21 cellular contexts compared by ENCODE assay signal in genomic region chr14:102723650-102724049, GRCh38.
"Had no signal": no experiment of that assay in that cellular context is flagged by ENCODE, and none has a peak within 500 bp of the region (broad histone marks: within the 10 kb centered on the region; RNA-seq: fewer than 3 reads in every experiment).

No MANE protein-coding gene starts in this region.

- DNase-seq: activated CD8-positive, alpha-beta memory T cell treated with anti-CD3 and anti-CD28 coated beads, Interleukin-2, amount 50 U/mL, for 48 hours; activated naive CD4-positive, alpha-beta T cell; activated T-cell treated with anti-CD3 and anti-CD28 coated beads, Interleukin-2, amount 50 U/mL, for 4 hours; dermis blood vessel endothelial cell; effector memory CD4-positive, alpha-beta T cell; heart right ventricle; kidney; lower lobe of right lung; ovary; psoas muscle; right lobe of liver; stimulated activated CD4-positive, alpha-beta T cell treated with anti-CD3 and anti-CD28 coated beads, Interleukin-2, amount 100 ng/mL, for 24 hours; stomach; T-helper 9 cell; trophoblast cell; uterus had no signal

- H3K9me3 ChIP-seq: adrenal gland, heart right ventricle, lower lobe of right lung, ovary, psoas muscle, right lobe of liver, stomach, uterus had no signal

- ATAC-seq: activated T-cell treated with anti-CD3 and anti-CD28 coated beads, Interleukin-2, amount 50 U/mL, for 4 hours; heart right ventricle; lower lobe of right lung; natural killer cell treated with Interleukin-12 subunit alpha and Interleukin-12 subunit beta and Interleukin-15 and Interleukin-18, amount 100 ng/mL, for 72 hours; psoas muscle; right lobe of liver; stimulated activated memory B cell treated with anti-CD40 and anti-IgM and Interleukin-4, amounts not matched to agents 10 μg/mL and 1 μg/mL and 100 μg/mL, for 72 hours; WTC11 had no signal

- H3K4me3 ChIP-seq: adrenal gland, heart right ventricle, lower lobe of right lung, ovary, psoas muscle, right lobe of liver, skin epidermis, stomach, uterus had no signal

- H3K27ac ChIP-seq: adrenal gland, heart right ventricle, lower lobe of right lung, ovary, psoas muscle, right lobe of liver, skin epidermis, stomach, uterus had no signal

- H3K36me3 ChIP-seq: ovary, uterus had no signal
